In the genomic region with DNA sequence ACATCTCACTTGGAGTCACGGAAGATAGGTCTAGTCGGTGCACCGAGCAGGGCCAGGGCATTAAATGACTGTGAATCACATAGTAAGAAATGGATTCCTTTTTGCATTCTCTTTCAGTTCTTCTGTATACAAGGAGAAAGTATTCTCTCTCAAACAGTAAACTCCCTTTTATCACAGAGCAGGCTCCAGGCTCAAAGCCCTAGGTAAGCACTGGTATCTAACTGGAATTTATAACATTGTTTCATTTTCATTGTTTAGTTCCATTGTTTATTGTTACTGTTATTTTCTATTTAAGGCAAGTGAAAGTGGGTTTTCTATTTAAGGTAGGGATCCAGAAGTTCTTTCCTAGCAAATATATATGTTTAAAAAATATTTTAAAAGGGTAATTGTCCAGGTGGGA, we compare ENCODE assay signal across 10 cellular contexts. TPM values are rescaled to one million over a fixed set of nuclear protein-coding genes. Genes with fewer than 3 reads are reported as not detected.
A peak's percentile ranks its signal among the peaks of the same experiment; 100 is the strongest.
DNase-seq lines count a peak whose midpoint lies in the region; ATAC-seq and TF ChIP-seq lines count a peak whose summit lies in the region.
"Had no signal": no experiment of that assay in that cellular context is flagged by ENCODE, and none has a peak within 500 bp of the region (broad histone marks: within the 10 kb centered on the region; RNA-seq: fewer than 3 reads in every experiment).

No MANE protein-coding gene starts in this region.

- H3K27me3 Mint-ChIP-seq in T-helper 1 cell treated with Interleukin-12 subunit alpha and Interleukin-12 subunit beta and Interleukin-4 antibody, amounts not matched to agents 30 μg/mL and 1 μg/mL, for 36 hours (ENCODE audit: low read depth): no peaks in the 10 kb centered on the region

- H3K4me3 Mint-ChIP-seq in T-helper 1 cell treated with Interleukin-12 subunit alpha and Interleukin-12 subunit beta and Interleukin-4 antibody, amounts not matched to agents 30 μg/mL and 1 μg/mL, for 36 hours: peak overlapping the region; percentile 57

- H3K4me1 ChIP-seq in RWPE2 (ENCODE audit: insufficient read depth, poor library complexity, severe bottlenecking) (no peaks in the 10 kb centered on the region), prostate gland (replicated peaks) (no peaks in the 10 kb centered on the region)

- H3K9me3 Mint-ChIP-seq in T-helper 1 cell treated with Interleukin-12 subunit alpha and Interleukin-12 subunit beta and Interleukin-4 antibody, amounts not matched to agents 30 μg/mL and 1 μg/mL, for 36 hours: no peaks in the 10 kb centered on the region

- intact Hi-C loops in prostate gland (cut with DNase I): no loop called here

- H3K9me3 ChIP-seq in RWPE2 (ENCODE audit: severe bottlenecking) (no peaks in the 10 kb centered on the region), iPS-18c (ENCODE audit: control insufficient read depth, insufficient read depth, low read length) (no peaks in the 10 kb centered on the region), prostate gland (no peaks in the 10 kb centered on the region)
- H3K9me3 ChIP-seq: Peyer's patch had no signal

- TF ChIP-seq CTCF in RWPE2 (IDR thresholded peaks at IDR 0.05; ENCODE audit: poor library complexity, severe bottlenecking): no peak
- TF ChIP-seq CTCF in prostate gland (IDR thresholded peaks at IDR 0.05): no peak

- H3K36me3 ChIP-seq in RWPE2 (ENCODE audit: low read depth) (no peaks in the 10 kb centered on the region), prostate gland (no peaks in the 10 kb centered on the region)
- H3K36me3 ChIP-seq: Peyer's patch had no signal

- ATAC-seq in RWPE2 (ENCODE audit: low read depth): peak; percentile 8; the same call in 1 of the 3 replicates

- WGBS in prostate gland: 54% methylated on average over 3 of the region's 3 CpGs

- DNase-seq in T-helper 1 cell (no peak), RWPE2 (ENCODE audit: low spot score) (no peak), prostate gland (ENCODE audit: low spot score) (no peak), cortex of kidney (lab: John Stamatoyannopoulos, UW) (no peak), NCI-H446 (lab: John Stamatoyannopoulos, UW) (no peak), SIG-M5 (lab: John Stamatoyannopoulos, UW) (no peak)
- DNase-seq: 8988T, Peyer's patch had no signal

- H3K4me1 Mint-ChIP-seq in T-helper 1 cell treated with Interleukin-12 subunit alpha and Interleukin-12 subunit beta and Interleukin-4 antibody, amounts not matched to agents 30 μg/mL and 1 μg/mL, for 36 hours (ENCODE audit: low read depth): peaks cover 27% of the 10 kb centered on the region

- TF ChIP-seq POLR2A in prostate gland (IDR thresholded peaks at IDR 0.05): no peak

- H3K27ac Mint-ChIP-seq in T-helper 1 cell treated with Interleukin-12 subunit alpha and Interleukin-12 subunit beta and Interleukin-4 antibody, amounts not matched to agents 30 μg/mL and 1 μg/mL, for 36 hours: peak overlapping the region; percentile 49

- H3K4me3 ChIP-seq in RWPE2 (ENCODE audit: severe bottlenecking) (peak overlapping the region; percentile 81), iPS-18c (ENCODE audit: insufficient read depth, low read depth, low read length) (peak overlapping the region; percentile 68; the same call in 1 of the 2 replicates), prostate gland (peak overlapping the region; percentile 58 to 63)

- peaks cover 5% of the 10 kb centered on the region for H3K36me3 Mint-ChIP-seq in T-helper 1 cell treated with Interleukin-12 subunit alpha and Interleukin-12 subunit beta and Interleukin-4 antibody, amounts not matched to agents 30 μg/mL and 1 μg/mL, for 36 hours (ENCODE audit: low read depth)

- H3K27ac ChIP-seq in RWPE2 (ENCODE audit: poor library complexity, severe bottlenecking) (no peak overlapping the region), prostate gland (peak overlapping the region; percentile 91)

- no peaks in the 10 kb centered on the region for H3K27me3 ChIP-seq in RWPE2 (ENCODE audit: insufficient read depth, poor library complexity, severe bottlenecking)
- H3K27me3 ChIP-seq in prostate gland (replicated peaks; ENCODE audit: insufficient read depth): no peaks in the 10 kb centered on the region
- H3K27me3 ChIP-seq: Peyer's patch had no signal

RNA-seq across cellular contexts. Expression of gene CDK1, which starts 44.1 kb away (rescaled TPM):
- 1 to 10 TPM; 5.3 to 5.7 TPM for total RNA-seq in prostate gland
